In the genomic region with DNA sequence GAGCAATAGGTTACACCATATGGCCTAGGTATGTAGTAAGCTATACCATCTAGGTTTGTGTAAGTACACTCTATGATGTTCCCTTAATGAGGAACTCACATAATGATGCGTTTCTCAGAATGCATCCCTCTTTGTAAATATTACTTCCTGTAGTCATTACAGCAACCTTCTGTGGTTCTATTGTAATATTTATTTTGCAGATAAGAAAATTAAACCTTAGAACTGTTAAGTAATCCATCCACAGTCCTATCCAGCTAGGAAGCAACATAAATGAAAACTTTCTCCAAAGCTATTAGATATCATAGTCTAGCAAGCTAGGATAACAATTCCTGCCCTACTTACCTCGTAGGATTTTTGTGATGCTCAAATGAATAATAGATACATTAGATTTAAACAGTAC, we compare ENCODE assay signal across 24 cellular contexts.
DNase-seq lines count a peak whose midpoint lies in the region; ATAC-seq, FAIRE-seq and TF ChIP-seq lines count a peak whose summit lies in the region.
"Had no signal": no experiment of that assay in that cellular context is flagged by ENCODE, and none has a peak within 500 bp of the region (broad histone marks: within the 10 kb centered on the region; RNA-seq: fewer than 3 reads in every experiment).

No MANE protein-coding gene starts in this region.

- TF ChIP-seq CTCF in astrocyte (IDR thresholded peaks at IDR 0.05; ENCODE audit: insufficient read depth, low read depth, low read length): no peak
- no peak for TF ChIP-seq CTCF in sigmoid colon (IDR thresholded peaks at IDR 0.05)

- WGBS in sigmoid colon, 2 donors: 46 to 61% methylated on average over 2 of the region's 2 CpGs

- H3K36me3 Mint-ChIP-seq in astrocyte (ENCODE audit: low read depth, unreplicated experiment): peaks cover 19% of the 10 kb centered on the region
- H3K36me3 Mint-ChIP-seq in CD4-positive, alpha-beta memory T cell: no peaks in the 10 kb centered on the region
- H3K36me3 Mint-ChIP-seq: CD4-positive, CD25-positive, alpha-beta regulatory T cell had no signal

- ATAC-seq in left colon: peak; percentile 45
- ATAC-seq in GM19463 (IDR thresholded peaks at IDR 0.05; ENCODE audit: unreplicated experiment): no peak
- ATAC-seq: GM23338 had no signal

- H3K4me2 ChIP-seq in astrocyte (ENCODE audit: low read length): no peak overlapping the region
- H3K4me2 ChIP-seq: BLaER1, GM23338 had no signal

- peaks cover 63% of the 10 kb centered on the region for H3K36me3 ChIP-seq in astrocyte (ENCODE audit: insufficient read depth, low read length)
- H3K36me3 ChIP-seq in sigmoid colon: peaks cover 0 to 71% (median 17%) of the 10 kb centered on the region in 4 donors
- H3K36me3 ChIP-seq in SJCRH30: peaks cover 27% of the 10 kb centered on the region
- H3K36me3 ChIP-seq in CD4-positive, alpha-beta memory T cell (ENCODE audit: insufficient read depth, low read length): no peaks in the 10 kb centered on the region
- H3K36me3 ChIP-seq: BLaER1 had no signal

- POLR2A ChIA-PET in CD4-positive, alpha-beta memory T cell (lab: Charles Lee; ENCODE audit: partially characterized antibody): no interaction called here

- H3K4me3 ChIP-seq in astrocyte (ENCODE audit: insufficient read depth, low read depth, low read length) (no peak overlapping the region), sigmoid colon (no peak overlapping the region), SJCRH30 (no peak overlapping the region)
- no peak overlapping the region for H3K4me3 ChIP-seq in CD4-positive, alpha-beta memory T cell (ENCODE audit: low read length in 2 of 2)
- H3K4me3 ChIP-seq: BLaER1, GM23338, HAP-1, MG63, SJSA1 had no signal

- peaks cover 26% of the 10 kb centered on the region for H3K4me1 Mint-ChIP-seq in astrocyte (ENCODE audit: low read depth, unreplicated experiment)
- no peaks in the 10 kb centered on the region for H3K4me1 Mint-ChIP-seq in CD4-positive, alpha-beta memory T cell
- H3K4me1 Mint-ChIP-seq: CD4-positive, CD25-positive, alpha-beta regulatory T cell had no signal

- no peaks in the 10 kb centered on the region for H3K27me3 Mint-ChIP-seq in astrocyte (ENCODE audit: low read depth, unreplicated experiment)
- peaks cover 2 to 3% of the 10 kb centered on the region in 2 donors for H3K27me3 Mint-ChIP-seq in CD4-positive, alpha-beta memory T cell
- H3K27me3 Mint-ChIP-seq: CD4-positive, CD25-positive, alpha-beta regulatory T cell had no signal

- H3K4me3 Mint-ChIP-seq in astrocyte (ENCODE audit: unreplicated experiment): no peak overlapping the region
- no peak overlapping the region for H3K4me3 Mint-ChIP-seq in CD4-positive, alpha-beta memory T cell
- H3K4me3 Mint-ChIP-seq: CD4-positive, CD25-positive, alpha-beta regulatory T cell; GM23338; HFFc6 had no signal

- no peak for FAIRE-seq in astrocyte (lab: Jason Lieb, UNC)
- FAIRE-seq: GM18507 had no signal

- H3K79me2 ChIP-seq in astrocyte (ENCODE audit: insufficient read depth, low read length): no peaks in the 10 kb centered on the region

- no peak overlapping the region for H2AFZ ChIP-seq in astrocyte (ENCODE audit: low read depth, low read length)
- H2AFZ ChIP-seq: GM23338 had no signal

- CTCF ChIA-PET in CD4-positive, alpha-beta memory T cell (lab: Charles Lee; ENCODE audit: partially characterized antibody): no interaction called here

- peaks cover 25% of the 10 kb centered on the region for H3K4me1 ChIP-seq in astrocyte (ENCODE audit: insufficient read depth, low read length)
- H3K4me1 ChIP-seq in sigmoid colon: peaks cover 0 to 41% (median 36%) of the 10 kb centered on the region in 4 donors
- no peaks in the 10 kb centered on the region for H3K4me1 ChIP-seq in SJCRH30
- no peaks in the 10 kb centered on the region for H3K4me1 ChIP-seq in CD4-positive, alpha-beta memory T cell (ENCODE audit: insufficient read depth, low read length)
- H3K4me1 ChIP-seq: BLaER1 had no signal

- no peak overlapping the region for H3K27ac ChIP-seq in astrocyte (ENCODE audit: low read depth, low read length)
- peak overlapping the region in 3 of 4 donors; percentile 36 to 85 (median 79) for H3K27ac ChIP-seq in sigmoid colon
- no peak overlapping the region for H3K27ac ChIP-seq in SJCRH30
- H3K27ac ChIP-seq in CD4-positive, alpha-beta memory T cell (ENCODE audit: low read depth, low read length): no peak overlapping the region
- H3K27ac ChIP-seq: BLaER1, SJSA1 had no signal

- H3K9me3 Mint-ChIP-seq in astrocyte (ENCODE audit: unreplicated experiment): no peaks in the 10 kb centered on the region
- H3K9me3 Mint-ChIP-seq in CD4-positive, alpha-beta memory T cell: no peaks in the 10 kb centered on the region
- H3K9me3 Mint-ChIP-seq: CD4-positive, CD25-positive, alpha-beta regulatory T cell; GM23338; HFFc6 had no signal

- H4K20me1 ChIP-seq in astrocyte (ENCODE audit: insufficient read depth, low read length): no peaks in the 10 kb centered on the region
- H4K20me1 ChIP-seq: BLaER1 had no signal

- H3K9me3 ChIP-seq in astrocyte (ENCODE audit: insufficient read depth, low read depth, low read length) (no peaks in the 10 kb centered on the region), sigmoid colon (no peaks in the 10 kb centered on the region), SJCRH30 (replicated peaks) (no peaks in the 10 kb centered on the region)
- no peaks in the 10 kb centered on the region for H3K9me3 ChIP-seq in CD4-positive, alpha-beta memory T cell (ENCODE audit: control insufficient read depth in 1 of 2, low read length in 2 of 2)
- H3K9me3 ChIP-seq: BLaER1, HAP-1, MG63, SJSA1 had no signal

- H3K9ac ChIP-seq in astrocyte (ENCODE audit: low read length): no peak overlapping the region
- H3K9ac ChIP-seq: BLaER1 had no signal

- intact Hi-C loops in left colon (cut with DNase I, micrococcal nuclease): no loop called here
- intact Hi-C loops in sigmoid colon (cut with DNase I): loop anchor here (5.0 kb wide), 1 partner anchor 89 kb away; a partner anchor contains a TSS
- intact Hi-C loops in CD4-positive, alpha-beta memory T cell (cut with micrococcal nuclease): no loop called here

- TF ChIP-seq POLR2A in sigmoid colon (IDR thresholded peaks at IDR 0.05): no peak

- no peak for TF ChIP-seq EP300 in sigmoid colon (IDR thresholded peaks at IDR 0.05)

- peak; percentile 2 to 11 for DNase-seq in AML-193 (lab: John Stamatoyannopoulos, UW)
- peak; percentile 36 for DNase-seq in astrocyte (ENCODE audit: low read depth)
- DNase-seq in left colon: no peak
- DNase-seq in sigmoid colon: no peak
- no peak for DNase-seq in SJCRH30
- no peak for DNase-seq in CD4-positive, alpha-beta memory T cell
- DNase-seq: CD4-positive, CD25-positive, alpha-beta regulatory T cell; HFFc6; IMR-90; KG1; MG63; NCI-H1105 treated with DMSO at 0.1 percent for 48 hours; NCI-H146; NCI-H1930; NCI-H2107; NCI-H446; NCI-H524 treated with DMSO at 0.1 percent for 48 hours; NCI-H774 had no signal

- H3K27me3 ChIP-seq in astrocyte (ENCODE audit: insufficient read depth, low read length) (no peaks in the 10 kb centered on the region), sigmoid colon (no peaks in the 10 kb centered on the region), SJCRH30 (no peaks in the 10 kb centered on the region)
- no peaks in the 10 kb centered on the region for H3K27me3 ChIP-seq in CD4-positive, alpha-beta memory T cell (ENCODE audit: insufficient read depth, low read length)
- H3K27me3 ChIP-seq: BLaER1, MG63, SJSA1 had no signal

- no peak overlapping the region for H3K27ac Mint-ChIP-seq in astrocyte (ENCODE audit: unreplicated experiment)
- no peak overlapping the region for H3K27ac Mint-ChIP-seq in CD4-positive, alpha-beta memory T cell
- H3K27ac Mint-ChIP-seq: CD4-positive, CD25-positive, alpha-beta regulatory T cell; GM23338; HFFc6 had no signal

Comparison
In these comparisons a context has a peak if more than half of its experiments do, and no peak if none do; other contexts are left out.
1. DNase-seq: peak in AML-193 (2 of 2) and astrocyte (single experiment); none in left colon (0 of 2), sigmoid colon (single experiment), SJCRH30 (0 of 2) and CD4-positive, alpha-beta memory T cell (0 of 5).
2. H3K27ac ChIP-seq: peak in sigmoid colon (3 of 4); none in astrocyte (single experiment), SJCRH30 (single experiment) and CD4-positive, alpha-beta memory T cell (single experiment).